1 cellular context compared by ENCODE assay signal in genomic region chr1:7795406-7795805, GRCh38.
TF ChIP-seq lines count a peak whose summit lies in the region.

No MANE protein-coding gene starts in this region.

TF ChIP-seq in K562, 482 proteins besides CTCF, POLR2A, EP300 and RAD21:
- TF ChIP-seq SMAD1 (IDR thresholded peaks at IDR 0.05; ENCODE audit: low read depth, low read length, partially characterized antibody) (no peak), ZNF41 (CRISPR knock-in tag; conservative IDR thresholded peaks at IDR 0.05) (no peak), NUFIP1 (IDR thresholded peaks at IDR 0.05; ENCODE audit: partially characterized antibody) (no peak), GTF3C2 (IDR thresholded peaks at IDR 0.05; ENCODE audit: borderline replicate concordance, extremely low read depth, insufficient read length) (no peak), MEIS2 (IDR thresholded peaks at IDR 0.05; ENCODE audit: partially characterized antibody) (no peak), HNRNPUL1 (IDR thresholded peaks at IDR 0.05; ENCODE audit: low read length) (no peak), ZNF280B (CRISPR knock-in tag; IDR thresholded peaks at IDR 0.05) (no peak), MNT (conservative IDR thresholded peaks at IDR 0.05) (no peak), ZNF77 (CRISPR knock-in tag; IDR thresholded peaks at IDR 0.05) (no peak), L3MBTL2 (IDR thresholded peaks at IDR 0.05) (no peak), CSDE1 (IDR thresholded peaks at IDR 0.05) (no peak)
